Comparison of ENCODE assay signal across 22 cellular contexts in the genomic region with DNA sequence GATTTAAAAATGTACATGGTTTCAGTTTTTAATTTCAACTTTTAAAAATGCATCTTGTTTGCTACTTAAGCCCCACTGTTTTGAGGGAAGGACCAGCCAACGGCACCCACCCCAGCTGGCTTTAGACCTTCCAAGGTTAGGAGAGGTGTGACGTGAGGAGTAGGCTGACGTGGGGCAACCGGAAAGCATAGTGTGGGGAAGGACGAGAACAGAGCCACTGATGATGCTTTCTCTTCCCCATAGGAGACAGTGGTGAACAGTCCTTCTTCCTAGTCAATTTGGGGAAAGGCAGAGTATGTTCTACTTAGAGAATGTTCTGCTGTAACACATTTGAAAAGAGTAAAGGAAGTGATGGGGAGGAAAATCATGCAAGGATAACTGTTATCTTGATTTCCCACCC. TPM values are rescaled to one million over a fixed set of nuclear protein-coding genes. Genes with fewer than 3 reads are reported as not detected.
DNase-seq lines count a peak whose midpoint lies in the region; TF ChIP-seq lines count a peak whose summit lies in the region.
"Had no signal": no experiment of that assay in that cellular context is flagged by ENCODE, and none has a peak within 500 bp of the region (broad histone marks: within the 10 kb centered on the region; RNA-seq: fewer than 3 reads in every experiment).

No MANE protein-coding gene starts in this region.

- H3K27me3 ChIP-seq in Loucy (ENCODE audit: insufficient read depth, low read length, poor library complexity, severe bottlenecking) = no peaks in the 10 kb centered on the region
- no peaks in the 10 kb centered on the region for H3K27me3 ChIP-seq in adrenal gland
- no peaks in the 10 kb centered on the region for H3K27me3 ChIP-seq in neuronal stem cell (ENCODE audit: control insufficient read depth in 3 of 3, insufficient read depth in 3 of 3, low read depth in 1 of 3, low read length in 3 of 3)
- no peaks in the 10 kb centered on the region for H3K27me3 ChIP-seq in ovary

- H2BK12ac ChIP-seq in neuronal stem cell (ENCODE audit: low read length) = no peak overlapping the region

- 31 to 62% (median 50%) methylated on average over 5 of the region's 5 CpGs for WGBS in adrenal gland, 4 donors
- WGBS in neuronal stem cell (ENCODE audit: extremely low coverage in 2 of 2, insufficient read length in 2 of 2, insufficient replicate concordance in 1 of 2), 2 donors = no CpG with 5 or more reads among the region's 5 CpGs
- WGBS in ovary, 3 donors = 91 to 96% (median 93%) methylated on average over 5 of the region's 5 CpGs

- no peak for TF ChIP-seq EP300 in ovary (IDR thresholded peaks at IDR 0.05)

- CTCF ChIA-PET in activated naive CD4-positive, alpha-beta T cell treated with anti-CD3 and anti-CD28 coated beads, Interleukin-2, amount 10 ng/mL, durations not matched to agents 7 days and 5 days (lab: Charles Lee) = no interaction called here

- peaks cover 7% of the 10 kb centered on the region for H3K79me1 ChIP-seq in neuronal stem cell (ENCODE audit: low read depth, low read length)

- peaks cover 56% of the 10 kb centered on the region for H3K79me2 ChIP-seq in Loucy (ENCODE audit: insufficient read depth, low read length)

- H3K36me3 ChIP-seq in Loucy (ENCODE audit: insufficient read depth, low read length) (no peaks in the 10 kb centered on the region), adrenal gland (replicated peaks in 1 of 2) (no peaks in the 10 kb centered on the region), neuronal stem cell (replicated peaks in 1 of 2; ENCODE audit: control insufficient read depth in 2 of 2, insufficient read depth in 2 of 2, low read length in 2 of 2) (no peaks in the 10 kb centered on the region), ovary (no peaks in the 10 kb centered on the region)
- H3K36me3 ChIP-seq: BE2C had no signal

- H3K27ac Mint-ChIP-seq in activated CD4-positive, alpha-beta T cell treated with anti-CD3 and anti-CD28 coated beads, Interleukin-2, amount 10 ng/mL, durations not matched to agents 24 days and 14 days = no peak overlapping the region
- no peak overlapping the region for H3K27ac Mint-ChIP-seq in activated naive CD4-positive, alpha-beta T cell treated with anti-CD3 and anti-CD28 coated beads, Interleukin-2, amount 10 ng/mL, durations not matched to agents 7 days and 5 days
- H3K27ac Mint-ChIP-seq: CD4-positive, CD25-positive, alpha-beta regulatory T cell; IgD-negative memory B cell had no signal

- H2AK5ac ChIP-seq in neuronal stem cell (ENCODE audit: low read depth, low read length) = no peak overlapping the region

- H3K4me2 ChIP-seq in Loucy (ENCODE audit: low read depth, low read length, poor library complexity, severe bottlenecking) = peak overlapping the region; percentile 35
- no peak overlapping the region for H3K4me2 ChIP-seq in neuronal stem cell (ENCODE audit: insufficient read depth, low read length, poor library complexity, severe bottlenecking)

- no peak for TF ChIP-seq POLR2A in adrenal gland (IDR thresholded peaks at IDR 0.05)
- no peak for TF ChIP-seq POLR2A in ovary (IDR thresholded peaks at IDR 0.05)

- H3K4me1 ChIP-seq in Loucy (ENCODE audit: insufficient read depth, low read length, poor library complexity, severe bottlenecking) (peaks cover 18% of the 10 kb centered on the region), adrenal gland (replicated peaks in 1 of 2) (peaks cover under 1 to 4% of the 10 kb centered on the region in 2 donors), neuronal stem cell (ENCODE audit: control insufficient read depth in 2 of 2, insufficient read depth in 1 of 2, low read depth in 1 of 2, low read length in 2 of 2) (peaks cover 4 to 7% of the 10 kb centered on the region in 2 donors), ovary (ENCODE audit: insufficient read depth) (peaks cover under 1% of the 10 kb centered on the region)
- H3K4me1 ChIP-seq: BE2C had no signal

- H3K9me3 ChIP-seq in Loucy (ENCODE audit: insufficient read depth, low read depth, low read length) (no peaks in the 10 kb centered on the region), adrenal gland (replicated peaks in 1 of 3) (no peaks in the 10 kb centered on the region), neuronal stem cell (replicated peaks in 1 of 2; ENCODE audit: control insufficient read depth in 2 of 2, insufficient read depth in 1 of 2, low read depth in 1 of 2, low read length in 2 of 2) (no peaks in the 10 kb centered on the region), ovary (no peaks in the 10 kb centered on the region)
- H3K9me3 ChIP-seq: BE2C had no signal

- H2AFZ ChIP-seq in Loucy (ENCODE audit: low read length) (no peak overlapping the region), neuronal stem cell (ENCODE audit: low read length) (no peak overlapping the region)

- no peak overlapping the region for H3K14ac ChIP-seq in neuronal stem cell (ENCODE audit: low read length)

- no peaks in the 10 kb centered on the region for H3K9me2 ChIP-seq in Loucy (replicated peaks; ENCODE audit: low read depth, low read length)

- H3K36me3 Mint-ChIP-seq in activated CD4-positive, alpha-beta T cell treated with anti-CD3 and anti-CD28 coated beads, Interleukin-2, amount 10 ng/mL, durations not matched to agents 24 days and 14 days (ENCODE audit: low read depth) = no peaks in the 10 kb centered on the region
- H3K36me3 Mint-ChIP-seq in activated naive CD4-positive, alpha-beta T cell treated with anti-CD3 and anti-CD28 coated beads, Interleukin-2, amount 10 ng/mL, durations not matched to agents 7 days and 5 days = no peaks in the 10 kb centered on the region
- H3K36me3 Mint-ChIP-seq: CD4-positive, CD25-positive, alpha-beta regulatory T cell had no signal

- no peak overlapping the region for H3K4me3 ChIP-seq in Loucy (ENCODE audit: low read length, poor library complexity, severe bottlenecking)
- no peak overlapping the region for H3K4me3 ChIP-seq in adrenal gland
- H3K4me3 ChIP-seq in neuronal stem cell (ENCODE audit: low read length in 2 of 2) = no peak overlapping the region
- H3K4me3 ChIP-seq in ovary = no peak overlapping the region

- intact Hi-C loops in activated CD4-positive, alpha-beta T cell treated with anti-CD3 and anti-CD28 coated beads, Interleukin-2, amount 10 ng/mL, durations not matched to agents 24 days and 14 days (cut with micrococcal nuclease) = no loop called here
- intact Hi-C loops in adrenal gland (cut with DNase I) (no loop called here), ovary (cut with DNase I) (no loop called here)

- no peak overlapping the region for H3K23ac ChIP-seq in neuronal stem cell (ENCODE audit: low read depth, low read length, poor library complexity)

- peaks cover 8% of the 10 kb centered on the region for H3K4me1 Mint-ChIP-seq in activated CD4-positive, alpha-beta T cell treated with anti-CD3 and anti-CD28 coated beads, Interleukin-2, amount 10 ng/mL, durations not matched to agents 24 days and 14 days
- H3K4me1 Mint-ChIP-seq in activated naive CD4-positive, alpha-beta T cell treated with anti-CD3 and anti-CD28 coated beads, Interleukin-2, amount 10 ng/mL, durations not matched to agents 7 days and 5 days = peaks cover 19% of the 10 kb centered on the region

- H4K91ac ChIP-seq in neuronal stem cell (ENCODE audit: low read depth, low read length, poor library complexity) = no peak overlapping the region

- no peak overlapping the region for H3K18ac ChIP-seq in neuronal stem cell (ENCODE audit: low read length)

- no peak overlapping the region for H4K8ac ChIP-seq in neuronal stem cell (ENCODE audit: low read depth, low read length)

- no peak overlapping the region for H2BK15ac ChIP-seq in neuronal stem cell (ENCODE audit: low read length)

- no peak for TF ChIP-seq CTCF in Loucy (conservative IDR thresholded peaks at IDR 0.05; ENCODE audit: low read length)
- no peak for TF ChIP-seq CTCF in adrenal gland (IDR thresholded peaks at IDR 0.05)
- no peak for TF ChIP-seq CTCF in ovary (IDR thresholded peaks at IDR 0.05)

- H3K4ac ChIP-seq in neuronal stem cell (ENCODE audit: low read length) = no peak overlapping the region

- H2BK120ac ChIP-seq in neuronal stem cell (ENCODE audit: low read depth, low read length) = no peak overlapping the region

- peaks cover 64% of the 10 kb centered on the region for H3K27me3 Mint-ChIP-seq in activated CD4-positive, alpha-beta T cell treated with anti-CD3 and anti-CD28 coated beads, Interleukin-2, amount 10 ng/mL, durations not matched to agents 24 days and 14 days
- H3K27me3 Mint-ChIP-seq in activated naive CD4-positive, alpha-beta T cell treated with anti-CD3 and anti-CD28 coated beads, Interleukin-2, amount 10 ng/mL, durations not matched to agents 7 days and 5 days = peaks cover 50% of the 10 kb centered on the region

- no peaks in the 10 kb centered on the region for H3F3A ChIP-seq in Loucy (ENCODE audit: low read depth)

- no peak overlapping the region for H2BK5ac ChIP-seq in neuronal stem cell (ENCODE audit: low read length)

- H3K9ac ChIP-seq in Loucy (ENCODE audit: low read depth, low read length, poor library complexity, severe bottlenecking) = no peak overlapping the region
- peak overlapping the region; percentile 39 for H3K9ac ChIP-seq in neuronal stem cell (ENCODE audit: low read depth, low read length, poor library complexity)

- H4K20me1 ChIP-seq in Loucy (ENCODE audit: insufficient read depth, low read length, poor library complexity, severe bottlenecking) = peaks cover 17% of the 10 kb centered on the region

- peak overlapping the region in 2 of 5 donors; percentile 2 to 59 for H3K27ac ChIP-seq in adrenal gland
- H3K27ac ChIP-seq in neuronal stem cell (replicated peaks; ENCODE audit: low read length) = no peak overlapping the region
- H3K27ac ChIP-seq in ovary = no peak overlapping the region
- H3K27ac ChIP-seq: HL-60 had no signal

- no peak overlapping the region for H3K4me3 Mint-ChIP-seq in activated CD4-positive, alpha-beta T cell treated with anti-CD3 and anti-CD28 coated beads, Interleukin-2, amount 10 ng/mL, durations not matched to agents 24 days and 14 days
- no peak overlapping the region for H3K4me3 Mint-ChIP-seq in activated naive CD4-positive, alpha-beta T cell treated with anti-CD3 and anti-CD28 coated beads, Interleukin-2, amount 10 ng/mL, durations not matched to agents 7 days and 5 days

- DNase-seq in activated CD4-positive, alpha-beta T cell treated with anti-CD3 and anti-CD28 coated beads, Interleukin-2, amount 10 ng/mL, durations not matched to agents 24 days and 14 days = peak; percentile 53
- no peak for DNase-seq in activated CD4-positive, alpha-beta T cell treated with anti-CD3 and anti-CD28 coated beads, Interleukin-2, amount 50 U/mL, for 4 hours
- DNase-seq in adrenal gland = peak in 4 of 7 donors; percentile 32 to 53 (median 36)
- no peak for DNase-seq in neuronal stem cell (ENCODE audit: low spot score)
- DNase-seq in NCI-H226 = no peak
- no peak for DNase-seq in activated naive CD4-positive, alpha-beta T cell treated with anti-CD3 and anti-CD28 coated beads, Interleukin-2, amount 10 ng/mL, durations not matched to agents 7 days and 5 days
- DNase-seq in ovary = no peak
- DNase-seq: 8988T; BE2C; CD4-positive, CD25-positive, alpha-beta regulatory T cell; COR-L47; DMS 273 treated with DMSO at 0.1 percent for 48 hours; DND-41; GOT3; Kasumi-1; NCI-H1105 treated with DMSO at 0.1 percent for 48 hours; NCI-H1694; NCI-H510A; NCI-H774 had no signal

- no peaks in the 10 kb centered on the region for H3K9me3 Mint-ChIP-seq in activated CD4-positive, alpha-beta T cell treated with anti-CD3 and anti-CD28 coated beads, Interleukin-2, amount 10 ng/mL, durations not matched to agents 24 days and 14 days
- H3K9me3 Mint-ChIP-seq in activated naive CD4-positive, alpha-beta T cell treated with anti-CD3 and anti-CD28 coated beads, Interleukin-2, amount 10 ng/mL, durations not matched to agents 7 days and 5 days = no peaks in the 10 kb centered on the region

RNA-seq across cellular contexts. Expression of a gene that starts 4.4 kb away (rescaled TPM):
- 0.70 and 0.90 TPM in 2 replicates for total RNA-seq in activated CD4-positive, alpha-beta T cell treated with anti-CD3 and anti-CD28 coated beads, Interleukin-2, amount 10 ng/mL, durations not matched to agents 24 days and 14 days
- total RNA-seq in adrenal gland = 10 to 100 TPM; 11.4 to 33.8 (median 19.0) TPM
- 10 to 100 TPM in 1 of 3 donors, 1 to 10 TPM in 2; 5.9 to 17.2 (median 9.7) TPM for polyA plus RNA-seq in adrenal gland
- 15.0 TPM for polyA plus RNA-seq in neuronal stem cell (2013, experiment 1 of 2)
- 15.0 TPM for polyA plus RNA-seq in neuronal stem cell (2013, experiment 2 of 2)
- total RNA-seq in ovary = 10 to 100 TPM; 12.3 to 19.3 (median 16.5) TPM
- polyA plus RNA-seq in ovary = 10 to 100 TPM; 11.8 to 20.1 TPM

Comparison
In these comparisons a context has a peak if more than half of its experiments do, and no peak if none do; other contexts are left out.
1. DNase-seq: peak in activated CD4-positive, alpha-beta T cell treated with anti-CD3 and anti-CD28 coated beads, Interleukin-2, amount 10 ng/mL, durations not matched to agents 24 days and 14 days (single experiment) and adrenal gland (4 of 7); none in activated CD4-positive, alpha-beta T cell treated with anti-CD3 and anti-CD28 coated beads, Interleukin-2, amount 50 U/mL, for 4 hours (0 of 2), neuronal stem cell (single experiment), NCI-H226 (single experiment), activated naive CD4-positive, alpha-beta T cell treated with anti-CD3 and anti-CD28 coated beads, Interleukin-2, amount 10 ng/mL, durations not matched to agents 7 days and 5 days (single experiment) and ovary (0 of 5).